ENCODE assay signal across 24 cellular contexts in genomic region chr14:60348211-60348610, GRCh38.
DNase-seq lines count a peak whose midpoint lies in the region; ATAC-seq and TF ChIP-seq lines count a peak whose summit lies in the region.
"Had no signal": no experiment of that assay in that cellular context is flagged by ENCODE, and none has a peak within 500 bp of the region (broad histone marks: within the 10 kb centered on the region; RNA-seq: fewer than 3 reads in every experiment).

No MANE protein-coding gene starts in this region.

- no peaks in the 10 kb centered on the region for H3K9me3 ChIP-seq in Karpas-422 (ENCODE audit: low read length)
- no peaks in the 10 kb centered on the region for H3K9me3 ChIP-seq in SU-DHL-6 (ENCODE audit: insufficient read depth, low read length)
- no peaks in the 10 kb centered on the region for H3K9me3 ChIP-seq in CD8-positive, alpha-beta T cell (ENCODE audit: low read length)
- H3K9me3 ChIP-seq: psoas muscle, transverse colon had no signal

- no peaks in the 10 kb centered on the region for H3F3A ChIP-seq in GM23338 (replicated peaks; ENCODE audit: low read depth)
- no peaks in the 10 kb centered on the region for H3F3A ChIP-seq in SU-DHL-6 (ENCODE audit: insufficient read depth)

- no peaks in the 10 kb centered on the region for H3K27me3 ChIP-seq in GM23338 (ENCODE audit: insufficient read depth)
- H3K27me3 ChIP-seq in Karpas-422 (ENCODE audit: low read length): no peaks in the 10 kb centered on the region
- H3K27me3 ChIP-seq in SU-DHL-6 (ENCODE audit: low read length): no peaks in the 10 kb centered on the region
- no peaks in the 10 kb centered on the region for H3K27me3 ChIP-seq in CD8-positive, alpha-beta T cell (ENCODE audit: insufficient read depth, low read length)
- H3K27me3 ChIP-seq: cardiac muscle cell, transverse colon had no signal

- TF ChIP-seq CTCF in GM23338 (conservative IDR thresholded peaks at IDR 0.05; ENCODE audit: low read depth in 2 of 2) (no peak), SU-DHL-6 (IDR thresholded peaks at IDR 0.05; ENCODE audit: insufficient read depth, low read length, poor library complexity, severe bottlenecking) (no peak)
- TF ChIP-seq CTCF in CD8-positive, alpha-beta T cell (IDR thresholded peaks at IDR 0.05): no peak

- H4K20me1 ChIP-seq in GM23338 (replicated peaks; ENCODE audit: insufficient read depth) (no peaks in the 10 kb centered on the region), Karpas-422 (ENCODE audit: insufficient read depth, low read depth, low read length) (no peaks in the 10 kb centered on the region), SU-DHL-6 (ENCODE audit: low read depth, low read length) (no peaks in the 10 kb centered on the region)

- H3K36me3 Mint-ChIP-seq in GM23338 (ENCODE audit: low read depth): no peaks in the 10 kb centered on the region
- no peaks in the 10 kb centered on the region for H3K36me3 Mint-ChIP-seq in CD8-positive, alpha-beta T cell
- H3K36me3 Mint-ChIP-seq: activated naive CD4-positive, alpha-beta T cell treated with anti-CD3 and anti-CD28 coated beads, Interleukin-2, amount 50 U/mL, for 24 hours had no signal

- DNase-seq in GM23338 (ENCODE audit: low spot score) (peak; percentile 52), Karpas-422 (no peak), NCI-H2107 treated with DMSO at 0.1 percent for 48 hours (lab: John Stamatoyannopoulos, UW; ENCODE audit: unreplicated experiment) (peak; percentile 84), AG08395 (ENCODE audit: low spot score) (no peak), EL (no peak)
- no peak for DNase-seq in CD8-positive, alpha-beta T cell
- DNase-seq: anterior cingulate cortex, foreskin keratinocyte, left cardiac atrium, mesenchymal stem cell, NCI-H1694 treated with DMSO at 0.1 percent for 48 hours, psoas muscle, transverse colon, WERI-Rb-1 had no signal

- H3K9me2 ChIP-seq in GM23338 (ENCODE audit: insufficient read depth) (no peaks in the 10 kb centered on the region), Karpas-422 (replicated peaks; ENCODE audit: insufficient read depth, low read length) (no peaks in the 10 kb centered on the region), SU-DHL-6 (replicated peaks; ENCODE audit: insufficient read depth, low read length) (no peaks in the 10 kb centered on the region)

- intact Hi-C loops in CD8-positive, alpha-beta T cell (cut with DNase I, micrococcal nuclease): loop anchor here in 1 of 2 experiments (5.0 kb wide), 1 partner anchor 679 kb away; no protein-coding TSS in a partner anchor

- H3K27me3 Mint-ChIP-seq in GM23338 (ENCODE audit: insufficient read depth, low read depth, poor library complexity): no peaks in the 10 kb centered on the region
- peaks cover 8% of the 10 kb centered on the region for H3K27me3 Mint-ChIP-seq in CD8-positive, alpha-beta T cell (ENCODE audit: low read depth)

- H3K9me3 Mint-ChIP-seq in GM23338: no peaks in the 10 kb centered on the region
- H3K9me3 Mint-ChIP-seq in CD8-positive, alpha-beta T cell: no peaks in the 10 kb centered on the region
- H3K9me3 Mint-ChIP-seq: activated naive CD4-positive, alpha-beta T cell treated with anti-CD3 and anti-CD28 coated beads, Interleukin-2, amount 50 U/mL, for 24 hours; activated T-helper 1 cell treated with anti-CD3 and anti-CD28 coated beads, Interleukin-12 subunit alpha, Interleukin-12 subunit beta, Interleukin-2, Interleukin-4 antibody, amounts not matched to agents 30 ng/mL and 10 ng/mL and 1 ng/mL, durations not matched to agents 14 hours and 24 hours and 36 hours; T-helper 2 cell treated with Interferon-gamma antibody and Interleukin-4, amounts not matched to agents 5 μg/mL and 100 μg/mL, for 36 hours had no signal

- peaks cover 41% of the 10 kb centered on the region for H3K4me1 Mint-ChIP-seq in GM23338
- H3K4me1 Mint-ChIP-seq in CD8-positive, alpha-beta T cell (ENCODE audit: low read depth): peaks cover 4% of the 10 kb centered on the region

- peak overlapping the region; percentile 94 for H3K27ac Mint-ChIP-seq in GM23338
- no peak overlapping the region for H3K27ac Mint-ChIP-seq in CD8-positive, alpha-beta T cell
- H3K27ac Mint-ChIP-seq: activated naive CD4-positive, alpha-beta T cell treated with anti-CD3 and anti-CD28 coated beads, Interleukin-2, amount 50 U/mL, for 24 hours; activated T-helper 1 cell treated with anti-CD3 and anti-CD28 coated beads, Interleukin-12 subunit alpha, Interleukin-12 subunit beta, Interleukin-2, Interleukin-4 antibody, amounts not matched to agents 30 ng/mL and 10 ng/mL and 1 ng/mL, durations not matched to agents 14 hours and 24 hours and 36 hours; T-helper 2 cell treated with Interferon-gamma antibody and Interleukin-4, amounts not matched to agents 5 μg/mL and 100 μg/mL, for 36 hours had no signal

- H3K4me1 ChIP-seq in GM23338 (ENCODE audit: insufficient read depth) (peaks cover 23% of the 10 kb centered on the region), Karpas-422 (ENCODE audit: low read length) (peaks cover 19% of the 10 kb centered on the region)
- H3K4me1 ChIP-seq in CD8-positive, alpha-beta T cell (ENCODE audit: insufficient read depth, low read length): no peaks in the 10 kb centered on the region
- H3K4me1 ChIP-seq: foreskin keratinocyte, psoas muscle, transverse colon had no signal

- H3K4me2 ChIP-seq in GM23338 (peak overlapping the region; percentile 11; the same call in 1 of the 2 replicates), Karpas-422 (ENCODE audit: low read depth, low read length, poor library complexity, severe bottlenecking) (no peak overlapping the region), SU-DHL-6 (ENCODE audit: low read depth, low read length, poor library complexity, severe bottlenecking) (no peak overlapping the region)

- H3K36me3 ChIP-seq in GM23338 (ENCODE audit: insufficient read depth) (no peaks in the 10 kb centered on the region), Karpas-422 (ENCODE audit: insufficient read depth, low read length) (no peaks in the 10 kb centered on the region), SU-DHL-6 (ENCODE audit: low read length) (no peaks in the 10 kb centered on the region)
- H3K36me3 ChIP-seq in CD8-positive, alpha-beta T cell (ENCODE audit: insufficient read depth, low read length): no peaks in the 10 kb centered on the region
- H3K36me3 ChIP-seq: cardiac muscle cell, transverse colon, WERI-Rb-1 had no signal

- CTCF ChIA-PET in CD8-positive, alpha-beta T cell (lab: Charles Lee): interaction anchor here (1.4 to 2.5 kb wide), 2 partner anchors 9 to 905 kb away, joined by 4 to 30 read pairs; no protein-coding TSS in a partner anchor

- no peak overlapping the region for H3K4me3 ChIP-seq in GM23338
- no peak overlapping the region for H3K4me3 ChIP-seq in Karpas-422 (ENCODE audit: low read length)
- no peak overlapping the region for H3K4me3 ChIP-seq in SU-DHL-6 (ENCODE audit: insufficient read depth, low read length, poor library complexity, severe bottlenecking)
- no peak overlapping the region for H3K4me3 ChIP-seq in CD8-positive, alpha-beta T cell (ENCODE audit: low read depth, low read length)
- H3K4me3 ChIP-seq: cardiac muscle cell, coronary artery, psoas muscle, transverse colon had no signal

- H3K4me3 Mint-ChIP-seq in GM23338: peak overlapping the region; percentile 0; the same call in 2 of the 3 replicates
- no peak overlapping the region for H3K4me3 Mint-ChIP-seq in CD8-positive, alpha-beta T cell
- H3K4me3 Mint-ChIP-seq: activated naive CD4-positive, alpha-beta T cell treated with anti-CD3 and anti-CD28 coated beads, Interleukin-2, amount 50 U/mL, for 24 hours; activated T-helper 1 cell treated with anti-CD3 and anti-CD28 coated beads, Interleukin-12 subunit alpha, Interleukin-12 subunit beta, Interleukin-2, Interleukin-4 antibody, amounts not matched to agents 30 ng/mL and 10 ng/mL and 1 ng/mL, durations not matched to agents 14 hours and 24 hours and 36 hours; T-helper 2 cell treated with Interferon-gamma antibody and Interleukin-4, amounts not matched to agents 5 μg/mL and 100 μg/mL, for 36 hours had no signal

- ATAC-seq in GM23338 (peak; percentile 20; the same call in 2 of the 3 replicates), HG03565 (IDR thresholded peaks at IDR 0.05; ENCODE audit: unreplicated experiment) (no peak)
- no peak for ATAC-seq in CD8-positive, alpha-beta T cell
- ATAC-seq: esophagus mucosa, foreskin keratinocyte, left cardiac atrium, psoas muscle, SK-N-SH treated with all-trans-retinoic acid at 6 μM for 48 hours had no signal

- H3K9ac ChIP-seq in Karpas-422 (ENCODE audit: low read length) (no peak overlapping the region), SU-DHL-6 (ENCODE audit: low read length) (no peak overlapping the region)

- H3K27ac ChIP-seq in GM23338 (ENCODE audit: low read depth) (peak overlapping the region; percentile 30), Karpas-422 (ENCODE audit: low read length) (no peak overlapping the region), SU-DHL-6 (ENCODE audit: low read depth, low read length) (peak overlapping the region; percentile 19; the same call in 1 of the 2 replicates)
- H3K27ac ChIP-seq in CD8-positive, alpha-beta T cell (ENCODE audit: low read depth, low read length): no peak overlapping the region
- H3K27ac ChIP-seq: C4-2B, cardiac muscle cell, coronary artery, foreskin keratinocyte, psoas muscle, transverse colon, WERI-Rb-1 had no signal

- POLR2A ChIA-PET in CD8-positive, alpha-beta T cell (lab: Charles Lee): no interaction called here

- H3K79me2 ChIP-seq in GM23338 (replicated peaks; ENCODE audit: insufficient read depth) (no peaks in the 10 kb centered on the region), Karpas-422 (ENCODE audit: low read length) (no peaks in the 10 kb centered on the region), SU-DHL-6 (ENCODE audit: insufficient read depth, low read length) (no peaks in the 10 kb centered on the region)

- H2AFZ ChIP-seq in GM23338 (no peak overlapping the region), Karpas-422 (ENCODE audit: low read length) (peak overlapping the region; percentile 13; the same call in 1 of the 2 replicates), SU-DHL-6 (ENCODE audit: low read depth, low read length, severe bottlenecking) (no peak overlapping the region)

TF ChIP-seq in GM23338, 12 proteins besides CTCF, POLR2A, EP300 and RAD21 (continues in another document):
- no peak for TF ChIP-seq ZNF331 (CRISPR knock-in tag; IDR thresholded peaks at IDR 0.05; ENCODE audit: low read depth)

Comparison
In these comparisons a context has a peak if more than half of its experiments do, and no peak if none do; other contexts are left out.
1. DNase-seq: peak in GM23338 (single experiment) and NCI-H2107 treated with DMSO at 0.1 percent for 48 hours (single experiment); none in Karpas-422 (single experiment), CD8-positive, alpha-beta T cell (0 of 7), AG08395 (single experiment) and EL (single experiment).
2. H3K27ac ChIP-seq: peak in GM23338 (single experiment) and SU-DHL-6 (single experiment); none in Karpas-422 (single experiment) and CD8-positive, alpha-beta T cell (single experiment).